9 cellular contexts compared by ENCODE assay signal in genomic region chr22:22507743-22508273, GRCh38. TPM values are rescaled to one million over a fixed set of nuclear protein-coding genes. Genes with fewer than 3 reads are reported as not detected.
A peak's percentile ranks its signal among the peaks of the same experiment; 100 is the strongest.
DNase-seq lines count a peak whose midpoint lies in the region; ATAC-seq and TF ChIP-seq lines count a peak whose summit lies in the region.
"Had no signal": no experiment of that assay in that cellular context is flagged by ENCODE, and none has a peak within 500 bp of the region (broad histone marks: within the 10 kb centered on the region; RNA-seq: fewer than 3 reads in every experiment).

No MANE protein-coding gene starts in this region.

- H3K9me3 ChIP-seq in cardiac muscle cell (ENCODE audit: low read depth) (no peaks in the 10 kb centered on the region), adipocyte (ENCODE audit: control insufficient read depth, low read length) (peaks cover 33% of the 10 kb centered on the region)

- H3K4me3 ChIP-seq in cardiac muscle cell: peak overlapping the region; percentile 72
- H3K4me3 ChIP-seq in adipocyte (ENCODE audit: low read length): peak overlapping the region; percentile 85
- peak overlapping the region; percentile 34 for H3K4me3 ChIP-seq in urinary bladder (ENCODE audit: low read depth, low read length)

- DNase-seq in cardiac muscle cell (ENCODE audit: low read depth in 1 of 2, low spot score in 1 of 2): no peak
- no peak for DNase-seq in Right ventricle myocardium superior
- DNase-seq in adipocyte (ENCODE audit: low read depth): peak; percentile 1
- peak; percentile 3 for DNase-seq in medulla oblongata (ENCODE audit: extremely low spot score)
- no peak for DNase-seq in NCI-H1930 (lab: John Stamatoyannopoulos, UW)
- DNase-seq in foreskin melanocyte: no peak
- DNase-seq in stimulated activated CD4-positive, alpha-beta T cell treated with anti-CD3 and anti-CD28 coated beads, Interleukin-2, amount 100 ng/mL, for 24 hours: no peak

- H3K36me3 ChIP-seq in cardiac muscle cell: no peaks in the 10 kb centered on the region
- H3K36me3 ChIP-seq in adipocyte (ENCODE audit: control insufficient read depth, insufficient read depth, low read length, severe bottlenecking): no peaks in the 10 kb centered on the region
- no peaks in the 10 kb centered on the region for H3K36me3 ChIP-seq in urinary bladder (ENCODE audit: insufficient read depth)

- no peaks in the 10 kb centered on the region for H3K4me1 ChIP-seq in cardiac muscle cell (ENCODE audit: low read depth)
- peaks cover 6% of the 10 kb centered on the region for H3K4me1 ChIP-seq in adipocyte (ENCODE audit: control insufficient read depth, insufficient read depth, low read length)
- no peaks in the 10 kb centered on the region for H3K4me1 ChIP-seq in urinary bladder (ENCODE audit: insufficient read depth)

- no peak for TF ChIP-seq CTCF in cardiac muscle cell (IDR thresholded peaks at IDR 0.05; ENCODE audit: low read depth, low read length)

- H3K27me3 ChIP-seq in cardiac muscle cell (no peaks in the 10 kb centered on the region), adipocyte (replicated peaks; ENCODE audit: control insufficient read depth, insufficient read depth, low read length) (peaks cover 14% of the 10 kb centered on the region)

- H3K9ac ChIP-seq in adipocyte (ENCODE audit: low read length): peak overlapping the region; percentile 83

- no peak for ATAC-seq in Right ventricle myocardium superior (ENCODE audit: poor library complexity)

- 31% methylated on average over 13 of the region's 13 CpGs for WGBS in urinary bladder

- intact Hi-C loops in Right ventricle myocardium superior (cut with DNase I): no loop called here

- H3K27ac ChIP-seq in cardiac muscle cell: no peak overlapping the region
- H3K27ac ChIP-seq in urinary bladder (ENCODE audit: low read depth): no peak overlapping the region

RNA-seq across cellular contexts. Expression of gene ZNF280B, which starts 0.7 kb away (rescaled TPM):
- total RNA-seq in cardiac muscle cell: 0.46 and 0.86 TPM in 2 replicates
- polyA plus RNA-seq in cardiac muscle cell: 1.9 and 2.5 TPM in 2 replicates
- 0.43 TPM for total RNA-seq in Right ventricle myocardium superior
- 1.9 TPM for total RNA-seq in urinary bladder
- 0.48 TPM for polyA plus RNA-seq in urinary bladder

RNA-seq across cellular contexts. Expression of gene ZNF280A, which starts 12.3 kb away (rescaled TPM):
- total RNA-seq in cardiac muscle cell (not detected in 2 replicates), Right ventricle myocardium superior (not detected), urinary bladder (not detected)
- polyA plus RNA-seq in cardiac muscle cell (not detected in 2 replicates), urinary bladder (not detected)
- total RNA-seq: activated CD8-positive, alpha-beta memory T cell treated with anti-CD3 and anti-CD28 coated beads for 36 hours had no signal

RNA-seq across cellular contexts. Expression of gene PRAME, which starts 51.3 kb away (rescaled TPM):
- total RNA-seq in cardiac muscle cell (not detected in 2 replicates), Right ventricle myocardium superior (not detected), urinary bladder (not detected)
- polyA plus RNA-seq in cardiac muscle cell (not detected in 2 replicates), urinary bladder (not detected)
- total RNA-seq: activated CD8-positive, alpha-beta memory T cell treated with anti-CD3 and anti-CD28 coated beads for 36 hours had no signal

Comparison
In these comparisons a context has a peak if more than half of its experiments do, and no peak if none do; other contexts are left out.
1. DNase-seq: peak in adipocyte (single experiment) and medulla oblongata (single experiment); none in cardiac muscle cell (0 of 2), Right ventricle myocardium superior (single experiment), NCI-H1930 (0 of 2), foreskin melanocyte (single experiment) and stimulated activated CD4-positive, alpha-beta T cell treated with anti-CD3 and anti-CD28 coated beads, Interleukin-2, amount 100 ng/mL, for 24 hours (0 of 2).
2. H3K4me3 ChIP-seq: peak in every context shown above with its lines; median percentile 85 in adipocyte; 72 in cardiac muscle cell; 34 in urinary bladder.